9 cellular contexts compared by ENCODE assay signal in genomic region chr20:57620274-57620990, GRCh38. TPM values are rescaled to one million over a fixed set of nuclear protein-coding genes. Genes with fewer than 3 reads are reported as not detected.
DNase-seq lines count a peak whose midpoint lies in the region; ATAC-seq, FAIRE-seq and TF ChIP-seq lines count a peak whose summit lies in the region.
"Had no signal": no experiment of that assay in that cellular context is flagged by ENCODE, and none has a peak within 500 bp of the region (broad histone marks: within the 10 kb centered on the region; RNA-seq: fewer than 3 reads in every experiment).

TSS of gene ZBP1 (minus strand) at chr20:57620426. CDS start at chr20:57620295, 131 bp downstream.

- ATAC-seq in GM18498 (IDR thresholded peaks at IDR 0.05; ENCODE audit: unreplicated experiment): peak; percentile 68
- peak; percentile 47 for ATAC-seq in GM21390 (IDR thresholded peaks at IDR 0.05; ENCODE audit: unreplicated experiment)
- no peak for ATAC-seq in omental fat pad (ENCODE audit: low FRiP score)

- DNase-seq in HTR-8/SVneo (ENCODE audit: insufficient read length, low spot score) (no peak), HuH-7 (ENCODE audit: low spot score) (no peak), omental fat pad (ENCODE audit: low spot score) (no peak), NCI-H2081 treated with DMSO at 0.1 percent for 48 hours (lab: John Stamatoyannopoulos, UW) (no peak)
- peak; percentile 34 for DNase-seq in activated gamma-delta T cell treated with anti-CD3 and anti-CD28 coated beads, Interleukin-2, amount 50 U/mL, for 16 hours (ENCODE audit: low read depth)
- peak; percentile 52 for DNase-seq in stimulated activated CD4-positive, alpha-beta T cell treated with anti-CD3 and anti-CD28 coated beads, Interleukin-1b, Interleukin-23, amount 100 ng/mL, for 48 hours

- peak; percentile 40 for FAIRE-seq in HTR-8/SVneo (lab: Jason Lieb, UNC)

- no peak for TF ChIP-seq CTCF in omental fat pad (IDR thresholded peaks at IDR 0.05)

RNA-seq across cellular contexts. Expression of gene ZBP1, which starts in this region (rescaled TPM):
- under 1 TPM in 3 of 4 donors, not detected in 1; 0.28 to 0.84 (median 0.56) TPM for total RNA-seq in omental fat pad
- total RNA-seq: LHCN-M2 had no signal

Comparison
In these comparisons a context has a peak if more than half of its experiments do, and no peak if none do; other contexts are left out.
1. DNase-seq: peak in activated gamma-delta T cell treated with anti-CD3 and anti-CD28 coated beads, Interleukin-2, amount 50 U/mL, for 16 hours (single experiment) and stimulated activated CD4-positive, alpha-beta T cell treated with anti-CD3 and anti-CD28 coated beads, Interleukin-1b, Interleukin-23, amount 100 ng/mL, for 48 hours (single experiment); none in HTR-8/SVneo (single experiment), HuH-7 (single experiment), omental fat pad (single experiment) and NCI-H2081 treated with DMSO at 0.1 percent for 48 hours (single experiment).